In genomic region chr7:38215115-38215514, GRCh38 we compare ENCODE assay signal across 12 cellular contexts. TPM values are rescaled to one million over a fixed set of nuclear protein-coding genes. Genes with fewer than 3 reads are reported as not detected.
A peak's percentile ranks its signal among the peaks of the same experiment; 100 is the strongest.
DNase-seq lines count a peak whose midpoint lies in the region; ATAC-seq, FAIRE-seq and TF ChIP-seq lines count a peak whose summit lies in the region.
"Had no signal": no experiment of that assay in that cellular context is flagged by ENCODE, and none has a peak within 500 bp of the region (broad histone marks: within the 10 kb centered on the region; RNA-seq: fewer than 3 reads in every experiment).

No MANE protein-coding gene starts in this region.

- DNase-seq in ACHN: peak; percentile 43
- peak; percentile 9 for DNase-seq in LHCN-M2 (ENCODE audit: low read depth)
- DNase-seq in choroid plexus epithelial cell (ENCODE audit: low read depth): peak; percentile 20
- DNase-seq in mucosa of descending colon: peak in 1 of 3 donors; percentile 15
- no peak for DNase-seq in urothelium cell line (ENCODE audit: low spot score)
- no peak for DNase-seq in activated naive CD4-positive, alpha-beta T cell treated with anti-CD3 and anti-CD28 coated beads, Interleukin-2, amount 10 ng/mL, durations not matched to agents 7 days and 5 days
- no peak for DNase-seq in ecto neural progenitor cell (ENCODE audit: low spot score)
- DNase-seq: cortex of kidney had no signal

- H3K4me3 ChIP-seq in choroid plexus epithelial cell (ENCODE audit: low read depth, low read length) (no peak overlapping the region), mucosa of descending colon (no peak overlapping the region)
- H3K4me3 ChIP-seq: upper lobe of left lung had no signal

- no peak for FAIRE-seq in urothelium cell line (lab: Jason Lieb, UNC)

- intact Hi-C loops in mucosa of descending colon (cut with DNase I, micrococcal nuclease): no loop called here

- peaks cover 26% of the 10 kb centered on the region for H3K36me3 Mint-ChIP-seq in activated naive CD4-positive, alpha-beta T cell treated with anti-CD3 and anti-CD28 coated beads, Interleukin-2, amount 10 ng/mL, durations not matched to agents 7 days and 5 days

- H3K9me3 Mint-ChIP-seq in activated naive CD4-positive, alpha-beta T cell treated with anti-CD3 and anti-CD28 coated beads, Interleukin-2, amount 10 ng/mL, durations not matched to agents 7 days and 5 days: no peaks in the 10 kb centered on the region
- H3K9me3 Mint-ChIP-seq: activated naive CD4-positive, alpha-beta T cell treated with anti-CD3 and anti-CD28 coated beads for 36 hours; naive thymus-derived CD4-positive, alpha-beta T cell had no signal

- no peak overlapping the region for H3K4me3 Mint-ChIP-seq in activated naive CD4-positive, alpha-beta T cell treated with anti-CD3 and anti-CD28 coated beads, Interleukin-2, amount 10 ng/mL, durations not matched to agents 7 days and 5 days
- H3K4me3 Mint-ChIP-seq: activated naive CD4-positive, alpha-beta T cell treated with anti-CD3 and anti-CD28 coated beads for 36 hours had no signal

- no peaks in the 10 kb centered on the region for H3K36me3 ChIP-seq in mucosa of descending colon (ENCODE audit: low read depth)

- CTCF ChIA-PET in activated naive CD4-positive, alpha-beta T cell treated with anti-CD3 and anti-CD28 coated beads, Interleukin-2, amount 10 ng/mL, durations not matched to agents 7 days and 5 days (lab: Charles Lee): interaction anchor here (0.7 to 10.3 kb wide), 37 partner anchors 9 to 314 kb away, joined by 3 to 285 read pairs (median 9); partner anchors contain the start of gene STARD3NL

- peaks cover 20% of the 10 kb centered on the region for H3K4me1 ChIP-seq in mucosa of descending colon (ENCODE audit: low read depth)

- ATAC-seq in mucosa of descending colon (peak; percentile 26), HG03039 (IDR thresholded peaks at IDR 0.05; ENCODE audit: unreplicated experiment) (no peak)

- H3K27ac Mint-ChIP-seq in activated naive CD4-positive, alpha-beta T cell treated with anti-CD3 and anti-CD28 coated beads, Interleukin-2, amount 10 ng/mL, durations not matched to agents 7 days and 5 days: no peak overlapping the region
- H3K27ac Mint-ChIP-seq: activated naive CD4-positive, alpha-beta T cell treated with anti-CD3 and anti-CD28 coated beads for 36 hours had no signal

- in situ Hi-C loops in ACHN (cut with HindIII; ENCODE audit: low pct_ligation_motif_present, low pct_unique_long_range_greater_than_20kb, low sequenced_read_pairs): no loop called here

- TF ChIP-seq CTCF in choroid plexus epithelial cell (conservative IDR thresholded peaks at IDR 0.05; ENCODE audit: low read depth, low read length) (no peak), mucosa of descending colon (IDR thresholded peaks at IDR 0.05) (no peak)

- peaks cover 26% of the 10 kb centered on the region for H3K4me1 Mint-ChIP-seq in activated naive CD4-positive, alpha-beta T cell treated with anti-CD3 and anti-CD28 coated beads, Interleukin-2, amount 10 ng/mL, durations not matched to agents 7 days and 5 days

- H3K27me3 Mint-ChIP-seq in activated naive CD4-positive, alpha-beta T cell treated with anti-CD3 and anti-CD28 coated beads, Interleukin-2, amount 10 ng/mL, durations not matched to agents 7 days and 5 days: no peaks in the 10 kb centered on the region
- H3K27me3 Mint-ChIP-seq: naive thymus-derived CD4-positive, alpha-beta T cell had no signal

- H3K9me3 ChIP-seq in mucosa of descending colon: no peaks in the 10 kb centered on the region
- H3K9me3 ChIP-seq: upper lobe of left lung had no signal

RNA-seq across cellular contexts. Expression of gene STARD3NL, which starts 37.1 kb away (rescaled TPM):
- 114 and 127 TPM in 2 replicates for total RNA-seq in LHCN-M2 (2014; rRNA removed)
- 54.1 TPM for polyA plus RNA-seq in LHCN-M2 (2012)
- 10 to 100 TPM; 24.7 to 30.0 (median 25.3) TPM for total RNA-seq in mucosa of descending colon

Comparison
In these comparisons a context has a peak if more than half of its experiments do, and no peak if none do; other contexts are left out.
1. DNase-seq: peak in ACHN (single experiment), LHCN-M2 (single experiment) and choroid plexus epithelial cell (single experiment); none in urothelium cell line (single experiment), activated naive CD4-positive, alpha-beta T cell treated with anti-CD3 and anti-CD28 coated beads, Interleukin-2, amount 10 ng/mL, durations not matched to agents 7 days and 5 days (single experiment) and ecto neural progenitor cell (single experiment).